16 cellular contexts compared by ENCODE assay signal in genomic region chr20:51233345-51233744, GRCh38.
DNase-seq lines count a peak whose midpoint lies in the region; ATAC-seq and TF ChIP-seq lines count a peak whose summit lies in the region.
"Had no signal": no experiment of that assay in that cellular context is flagged by ENCODE, and none has a peak within 500 bp of the region (broad histone marks: within the 10 kb centered on the region; RNA-seq: fewer than 3 reads in every experiment).

No MANE protein-coding gene starts in this region.

- H3K4me3 ChIP-seq in heart right ventricle (no peak overlapping the region), adrenal gland (no peak overlapping the region)

- CTCF ChIA-PET in activated CD8-positive, alpha-beta memory T cell treated with anti-CD3 and anti-CD28 coated beads, Interleukin-2, amount 10 ng/mL, durations not matched to agents 7 days and 5 days (lab: Charles Lee), result no interaction called here

- peaks cover 0 to 44% (median 37%) of the 10 kb centered on the region in 7 donors for H3K27me3 ChIP-seq in heart right ventricle
- peaks cover 7% of the 10 kb centered on the region for H3K27me3 ChIP-seq in foreskin keratinocyte
- no peaks in the 10 kb centered on the region for H3K27me3 ChIP-seq in adrenal gland
- H3K27me3 ChIP-seq: BE2C had no signal

- peaks cover 15% of the 10 kb centered on the region for H3K27me3 Mint-ChIP-seq in activated CD8-positive, alpha-beta memory T cell treated with anti-CD3 and anti-CD28 coated beads, Interleukin-2, amount 10 ng/mL, durations not matched to agents 7 days and 5 days
- H3K27me3 Mint-ChIP-seq: CD4-positive, CD25-positive, alpha-beta regulatory T cell had no signal

- TF ChIP-seq CTCF in heart right ventricle (IDR thresholded peaks at IDR 0.05) (no peak), foreskin keratinocyte (conservative IDR thresholded peaks at IDR 0.05) (no peak), adrenal gland (IDR thresholded peaks at IDR 0.05) (no peak)

- H3K4me1 ChIP-seq in heart right ventricle, result no peaks in the 10 kb centered on the region
- H3K4me1 ChIP-seq in foreskin keratinocyte, result no peaks in the 10 kb centered on the region
- no peaks in the 10 kb centered on the region for H3K4me1 ChIP-seq in adrenal gland (replicated peaks in 1 of 2)
- H3K4me1 ChIP-seq: BE2C had no signal

- no peak for TF ChIP-seq POLR2A in adrenal gland (IDR thresholded peaks at IDR 0.05)

- intact Hi-C loops in cardiac septum (cut with DNase I), result no loop called here
- intact Hi-C loops in heart right ventricle (cut with DNase I), result no loop called here
- intact Hi-C loops in adrenal gland (cut with DNase I), result no loop called here

- DNase-seq in cardiac septum (ENCODE audit: low spot score) (peak; percentile 43), heart right ventricle (no peak), RPMI7951 (ENCODE audit: low read depth) (peak; percentile 17), foreskin keratinocyte (peak in 1 of 2 donors; percentile 62), pons (ENCODE audit: low spot score) (no peak), adrenal gland (no peak)
- DNase-seq in activated CD8-positive, alpha-beta memory T cell treated with anti-CD3 and anti-CD28 coated beads, Interleukin-2, amount 10 ng/mL, durations not matched to agents 7 days and 5 days, result no peak
- DNase-seq: ACHN; BE2C; C1 segment of cervical spinal cord; CD4-positive, CD25-positive, alpha-beta regulatory T cell; CD8-positive, alpha-beta memory T cell; COR-L47; DMS 273 treated with DMSO at 0.1 percent for 48 hours; H9; IMR-90 had no signal

- H3K27ac ChIP-seq in heart right ventricle (no peak overlapping the region), foreskin keratinocyte (no peak overlapping the region), adrenal gland (no peak overlapping the region)

- no peaks in the 10 kb centered on the region for H3K4me1 Mint-ChIP-seq in activated CD8-positive, alpha-beta memory T cell treated with anti-CD3 and anti-CD28 coated beads, Interleukin-2, amount 10 ng/mL, durations not matched to agents 7 days and 5 days
- H3K4me1 Mint-ChIP-seq: CD4-positive, CD25-positive, alpha-beta regulatory T cell; CD8-positive, alpha-beta memory T cell had no signal

- no peaks in the 10 kb centered on the region for H3K9me3 Mint-ChIP-seq in activated CD8-positive, alpha-beta memory T cell treated with anti-CD3 and anti-CD28 coated beads, Interleukin-2, amount 10 ng/mL, durations not matched to agents 7 days and 5 days (ENCODE audit: low read depth)

- peaks cover 0 to 6% (median 0%) of the 10 kb centered on the region in 11 donors for H3K9me3 ChIP-seq in heart right ventricle
- no peaks in the 10 kb centered on the region for H3K9me3 ChIP-seq in adrenal gland (replicated peaks in 1 of 3)
- H3K9me3 ChIP-seq: BE2C had no signal

- no peak overlapping the region for H3K27ac Mint-ChIP-seq in activated CD8-positive, alpha-beta memory T cell treated with anti-CD3 and anti-CD28 coated beads, Interleukin-2, amount 10 ng/mL, durations not matched to agents 7 days and 5 days
- H3K27ac Mint-ChIP-seq: CD4-positive, CD25-positive, alpha-beta regulatory T cell; CD8-positive, alpha-beta memory T cell; H9 had no signal

- WGBS in heart right ventricle, 2 donors, result 84 to 87% methylated on average over 6 of the region's 6 CpGs
- WGBS in adrenal gland, 4 donors, result 68 to 77% (median 76%) methylated on average over 6 of the region's 6 CpGs

- H3K36me3 Mint-ChIP-seq in activated CD8-positive, alpha-beta memory T cell treated with anti-CD3 and anti-CD28 coated beads, Interleukin-2, amount 10 ng/mL, durations not matched to agents 7 days and 5 days, result no peaks in the 10 kb centered on the region
- H3K36me3 Mint-ChIP-seq: CD4-positive, CD25-positive, alpha-beta regulatory T cell; CD8-positive, alpha-beta memory T cell had no signal

- no peak overlapping the region for H3K4me3 Mint-ChIP-seq in activated CD8-positive, alpha-beta memory T cell treated with anti-CD3 and anti-CD28 coated beads, Interleukin-2, amount 10 ng/mL, durations not matched to agents 7 days and 5 days
- H3K4me3 Mint-ChIP-seq: CD8-positive, alpha-beta memory T cell; H9 had no signal

- H3K36me3 ChIP-seq in heart right ventricle (no peaks in the 10 kb centered on the region), adrenal gland (replicated peaks in 1 of 2) (no peaks in the 10 kb centered on the region)
- H3K36me3 ChIP-seq: BE2C had no signal

- ATAC-seq in heart right ventricle (no peak), foreskin keratinocyte (peak; percentile 88)
- no peak for ATAC-seq in activated CD8-positive, alpha-beta memory T cell treated with anti-CD3 and anti-CD28 coated beads, Interleukin-2, amount 10 ng/mL, durations not matched to agents 7 days and 5 days

Comparison
In these comparisons a context has a peak if more than half of its experiments do, and no peak if none do; other contexts are left out.
1. DNase-seq: peak in cardiac septum (single experiment) and RPMI7951 (single experiment); none in heart right ventricle (0 of 2), activated CD8-positive, alpha-beta memory T cell treated with anti-CD3 and anti-CD28 coated beads, Interleukin-2, amount 10 ng/mL, durations not matched to agents 7 days and 5 days (single experiment), pons (single experiment) and adrenal gland (0 of 7).